In the genomic region with DNA sequence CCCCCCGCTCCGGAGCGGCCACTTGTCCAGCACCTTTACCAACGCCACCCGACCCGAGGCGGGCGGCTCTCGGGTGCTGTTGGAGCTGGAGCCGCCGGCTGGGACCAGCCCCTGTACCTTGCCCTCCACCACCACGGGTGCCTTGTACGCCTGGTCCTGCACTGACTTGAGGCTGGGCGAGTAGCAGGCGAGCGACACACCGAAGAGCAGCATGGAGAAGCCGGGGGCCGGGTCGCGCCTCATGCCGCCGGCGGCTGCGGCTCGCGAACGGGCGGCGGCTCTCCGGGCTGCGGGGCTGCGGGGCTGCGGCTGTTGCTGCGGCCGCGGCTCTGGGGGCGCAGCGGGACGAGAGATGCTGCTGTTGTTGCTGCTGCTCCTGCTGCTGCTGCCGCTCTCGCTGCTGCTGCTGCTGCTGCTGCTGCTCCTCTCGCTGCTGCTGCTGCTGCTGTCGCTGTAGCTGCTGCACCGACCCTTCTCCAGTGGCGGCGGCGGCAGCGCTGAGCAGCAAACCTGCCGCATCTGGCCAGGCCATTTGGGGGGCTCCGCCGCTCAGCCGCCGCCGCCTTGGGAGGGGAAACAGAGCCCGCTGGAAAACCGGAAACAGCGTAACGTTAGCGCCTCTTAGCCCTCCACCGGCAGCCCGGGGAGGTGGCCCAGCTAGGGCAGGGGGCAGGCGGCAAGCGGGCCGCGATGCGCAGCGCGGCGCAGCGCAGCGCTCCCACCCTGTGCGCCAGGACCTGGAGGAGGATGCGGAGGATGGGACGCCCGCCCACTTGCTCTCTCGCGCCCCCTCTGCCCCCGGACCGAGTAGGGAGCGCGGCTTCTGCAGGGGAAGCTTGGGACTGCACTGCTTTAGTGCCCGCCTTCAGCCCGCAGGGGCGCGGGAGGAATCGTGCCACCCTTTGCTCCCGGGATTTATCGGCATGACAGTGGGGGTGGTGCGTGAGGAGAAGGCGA, we compare ENCODE assay signal across 1 cellular context.
TF ChIP-seq lines count a peak whose summit lies in the region.

Gene NRG2 (minus strand): TSS at position 749 of the 957 bp plus-strand sequence.

TF ChIP-seq in K562, 482 proteins besides CTCF, POLR2A, EP300 and RAD21:
- TF ChIP-seq HNRNPLL (IDR thresholded peaks at IDR 0.05; ENCODE audit: low read depth, low read length, poor library complexity, severe bottlenecking) (peak; percentile 30), GTF2A2 (tag; IDR thresholded peaks at IDR 0.05) (no peak), CTCFL (IDR thresholded peaks at IDR 0.05; ENCODE audit: borderline replicate concordance, insufficient read depth, low read depth, low read length, poor library complexity, severe bottlenecking) (peak; percentile 32), ESRRB (CRISPR knock-in tag; IDR thresholded peaks at IDR 0.05; ENCODE audit: borderline replicate concordance) (no peak), ZBTB5 (IDR thresholded peaks at IDR 0.05) (peak; percentile 45; the same call in 1 of the 2 replicates), EGR1 (conservative IDR thresholded peaks at IDR 0.05) (peak; percentile 38; the same call in 1 of the 2 replicates), TAF15 (IDR thresholded peaks at IDR 0.05; ENCODE audit: low read depth, low read length) (no peak), PYGO2 (tag; IDR thresholded peaks at IDR 0.05) (no peak), NRF1 (conservative IDR thresholded peaks at IDR 0.05 in 1 of 2, IDR thresholded peaks at IDR 0.05 in 1 of 2) (peak; percentile 31 to 48; a peak in 3 of 4 replicates)
- TF ChIP-seq, protein P1, sequence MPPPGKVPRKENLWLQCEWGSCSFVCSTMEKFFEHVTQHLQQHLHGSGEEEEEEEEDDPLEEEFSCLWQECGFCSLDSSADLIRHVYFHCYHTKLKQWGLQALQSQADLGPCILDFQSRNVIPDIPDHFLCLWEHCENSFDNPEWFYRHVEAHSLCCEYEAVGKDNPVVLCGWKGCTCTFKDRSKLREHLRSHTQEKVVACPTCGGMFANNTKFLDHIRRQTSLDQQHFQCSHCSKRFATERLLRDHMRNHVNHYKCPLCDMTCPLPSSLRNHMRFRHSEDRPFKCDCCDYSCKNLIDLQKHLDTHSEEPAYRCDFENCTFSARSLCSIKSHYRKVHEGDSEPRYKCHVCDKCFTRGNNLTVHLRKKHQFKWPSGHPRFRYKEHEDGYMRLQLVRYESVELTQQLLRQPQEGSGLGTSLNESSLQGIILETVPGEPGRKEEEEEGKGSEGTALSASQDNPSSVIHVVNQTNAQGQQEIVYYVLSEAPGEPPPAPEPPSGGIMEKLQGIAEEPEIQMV (tag; conservative IDR thresholded peaks at IDR 0.05; ENCODE audit: low read depth), result peak; percentile 46; the same call in 1 of the 2 replicates
